In the genomic region with DNA sequence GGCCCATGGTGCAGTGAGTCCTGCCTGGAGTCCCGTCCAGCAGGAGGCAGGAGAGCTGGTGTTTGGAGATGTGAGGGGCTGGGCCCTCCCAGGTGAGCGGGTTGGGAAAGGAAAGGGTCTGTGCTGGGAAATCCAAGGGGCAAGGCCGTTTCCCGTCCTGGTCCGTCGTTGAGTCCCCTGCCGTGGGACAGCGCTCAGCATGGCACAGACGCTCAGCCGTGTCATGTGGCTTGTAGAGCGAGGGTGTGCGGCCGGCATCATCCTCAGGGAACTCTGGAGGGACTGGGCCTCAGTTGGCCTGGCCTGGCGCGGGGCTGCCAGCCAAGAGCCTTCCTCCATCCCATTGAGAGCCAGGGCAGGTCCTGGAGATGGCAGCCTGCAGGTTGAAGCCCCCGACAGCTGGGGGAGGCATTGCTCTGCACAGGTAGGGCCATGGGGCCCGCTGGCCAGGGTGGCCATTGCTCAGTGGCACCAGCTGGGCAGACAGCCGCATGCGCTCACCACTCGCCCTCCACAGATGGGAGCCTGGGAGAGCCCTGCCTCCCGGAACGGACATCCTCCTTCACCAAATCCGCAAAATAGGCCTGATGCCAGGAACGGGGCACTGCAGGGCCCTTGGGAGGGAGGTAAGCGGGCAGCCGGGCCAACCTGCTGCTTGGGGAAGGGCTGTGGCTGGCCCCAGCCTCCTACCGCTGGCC, we compare ENCODE assay signal across 27 cellular contexts. TPM values are rescaled to one million over a fixed set of nuclear protein-coding genes. Genes with fewer than 3 reads are reported as not detected.
DNase-seq lines count a peak whose midpoint lies in the region; ATAC-seq, FAIRE-seq and TF ChIP-seq lines count a peak whose summit lies in the region.
"Had no signal": no experiment of that assay in that cellular context is flagged by ENCODE, and none has a peak within 500 bp of the region (broad histone marks: within the 10 kb centered on the region; RNA-seq: fewer than 3 reads in every experiment).

No MANE protein-coding gene starts in this region.

- H3K4me1 Mint-ChIP-seq in H9, result no peaks in the 10 kb centered on the region

- FAIRE-seq in H1 (lab: Jason Lieb, UNC), result no peak
- FAIRE-seq: pancreas had no signal

- H3K9me3 ChIP-seq in H9 (ENCODE audit: control insufficient read depth, low read depth, low read length) (no peaks in the 10 kb centered on the region), H1 (ENCODE audit: insufficient read depth in 2 of 2, low read depth in 1 of 2, low read length in 1 of 2) (no peaks in the 10 kb centered on the region), thyroid gland (no peaks in the 10 kb centered on the region)
- H3K9me3 ChIP-seq: body of pancreas, pancreas, sigmoid colon had no signal

- no peaks in the 10 kb centered on the region for H3K4me1 ChIP-seq in H9 (ENCODE audit: insufficient read depth, low read length)
- H3K4me1 ChIP-seq in H1 (replicated peaks in 1 of 4; ENCODE audit: control insufficient read depth in 3 of 4, insufficient read depth in 4 of 4, low read length in 3 of 4), result no peaks in the 10 kb centered on the region
- peaks cover 8 to 22% of the 10 kb centered on the region in 2 donors for H3K4me1 ChIP-seq in thyroid gland
- H3K4me1 ChIP-seq: foreskin keratinocyte, Peyer's patch, sigmoid colon had no signal

- H3K79me2 ChIP-seq in H9 (ENCODE audit: insufficient read depth, low read length), result no peaks in the 10 kb centered on the region
- no peaks in the 10 kb centered on the region for H3K79me2 ChIP-seq in H1 (ENCODE audit: control insufficient read depth in 1 of 2, insufficient read depth in 2 of 2, low read length in 2 of 2)

- H4K5ac ChIP-seq in H9 (ENCODE audit: insufficient read length, low read depth, low read length) (no peak overlapping the region), H1 (ENCODE audit: insufficient read length, low read depth, low read length) (no peak overlapping the region)

- no peak overlapping the region for H2AK5ac ChIP-seq in H9 (ENCODE audit: insufficient read length, low read length)
- no peak overlapping the region for H2AK5ac ChIP-seq in H1 (ENCODE audit: low read depth, low read length)

- ATAC-seq in HG02884 (IDR thresholded peaks at IDR 0.05; ENCODE audit: unreplicated experiment), result no peak
- no peak for ATAC-seq in GM21367 (IDR thresholded peaks at IDR 0.05; ENCODE audit: unreplicated experiment)
- ATAC-seq: activated T-helper 17 cell treated with anti-CD3 and anti-CD28 coated beads, Interleukin-2, amount 50 U/mL, for 72 hours; foreskin keratinocyte; naive thymus-derived CD4-positive, alpha-beta T cell; T-helper 17 cell had no signal

- H3K4ac ChIP-seq in H9 (ENCODE audit: low read depth, low read length) (no peak overlapping the region), H1 (replicated peaks; ENCODE audit: insufficient read length, low read depth, low read length) (no peak overlapping the region)

- H2BK20ac ChIP-seq in H9 (ENCODE audit: low read depth, low read length, poor library complexity, severe bottlenecking) (no peak overlapping the region), H1 (ENCODE audit: low read length) (no peak overlapping the region)

- H3K79me1 ChIP-seq in H9 (ENCODE audit: insufficient read depth, low read depth, low read length, poor library complexity, severe bottlenecking) (no peaks in the 10 kb centered on the region), H1 (ENCODE audit: low read depth, low read length) (no peaks in the 10 kb centered on the region)

- peaks cover 8 to 10% of the 10 kb centered on the region in 2 experiments; a peak in 4 of 5 replicates for H3K9me3 Mint-ChIP-seq in H9
- H3K9me3 Mint-ChIP-seq: CD4-positive, alpha-beta T cell had no signal

- CTCF ChIA-PET in H1 (lab: Charles Lee; ENCODE audit: partially characterized antibody), result interaction anchor here (1.0 to 1.7 kb wide), 4 partner anchors 53 to 415 kb away, joined by 3 to 7 read pairs (median 4); no protein-coding TSS in a partner anchor

- H3K36me3 ChIP-seq in H1 (ENCODE audit: control insufficient read depth in 2 of 4, insufficient read depth in 4 of 4, low read length in 3 of 4) (no peaks in the 10 kb centered on the region), thyroid gland (no peaks in the 10 kb centered on the region)
- H3K36me3 ChIP-seq: pancreas, Peyer's patch, sigmoid colon had no signal

- H3K23ac ChIP-seq in H9 (ENCODE audit: insufficient read length, low read depth, low read length) (no peak overlapping the region), H1 (ENCODE audit: insufficient read length) (no peak overlapping the region)

- intact Hi-C loops in thyroid gland (cut with DNase I), result no loop called here

- peak in 1 of 2 experiments; percentile 10; a peak in 1 of 4 replicates for TF ChIP-seq RAD21 in H1 (IDR thresholded peaks at IDR 0.05 in 1 of 2, conservative IDR thresholded peaks at IDR 0.05 in 1 of 2; ENCODE audit: low read depth in 2 of 2, low read length in 2 of 2)

- H3K27ac ChIP-seq in H9 (ENCODE audit: insufficient read length, low read depth, low read length), result no peak overlapping the region
- no peak overlapping the region for H3K27ac ChIP-seq in H1 (ENCODE audit: low read depth, low read length)
- peak overlapping the region in 1 of 3 donors; percentile 4 for H3K27ac ChIP-seq in thyroid gland
- H3K27ac ChIP-seq: foreskin keratinocyte, pancreas, sigmoid colon, SK-N-MC had no signal

- H4K91ac ChIP-seq in H9 (ENCODE audit: insufficient read length, low read depth, low read length) (no peak overlapping the region), H1 (replicated peaks; ENCODE audit: insufficient read length, low read length) (no peak overlapping the region)

- H3K27me3 ChIP-seq in H9 (ENCODE audit: insufficient read depth, low read length), result peaks cover 2% of the 10 kb centered on the region; the same call in 1 of the 2 replicates
- peaks cover 0 to 26% (median 18%) of the 10 kb centered on the region in 4 experiments; a peak in 6 of 7 replicates for H3K27me3 ChIP-seq in H1 (replicated peaks in 1 of 4; ENCODE audit: control insufficient read depth in 3 of 4, extremely low read depth in 1 of 4, insufficient read depth in 3 of 4, low read length in 3 of 4)
- H3K27me3 ChIP-seq in thyroid gland, result no peaks in the 10 kb centered on the region
- H3K27me3 ChIP-seq: body of pancreas, pancreas, Peyer's patch had no signal

- no peak overlapping the region for H3K4me3 Mint-ChIP-seq in H9
- H3K4me3 Mint-ChIP-seq: activated naive CD8-positive, alpha-beta T cell treated with anti-CD3 and anti-CD28 coated beads, Interleukin-2, amount 10 ng/mL, durations not matched to agents 7 days and 5 days; activated T-helper 17 cell treated with anti-CD3 and anti-CD28 coated beads, Interleukin-2, amount 50 U/mL, for 72 hours; CD4-positive, alpha-beta T cell; naive thymus-derived CD4-positive, alpha-beta T cell had no signal

- DNase-seq in H9, result peak; percentile 30
- DNase-seq in H1 (ENCODE audit: low read depth in 1 of 2, low spot score in 2 of 2), result no peak
- DNase-seq in iPS-NIHi7 (ENCODE audit: extremely low spot score), result peak; percentile 20
- peak; percentile 52 to 58 for DNase-seq in thyroid gland
- DNase-seq in DMS79 treated with DMSO at 0.1 percent for 48 hours (lab: John Stamatoyannopoulos, UW), result no peak
- DNase-seq: activated CD4-positive, alpha-beta T cell treated with anti-CD3 and anti-CD28 coated beads for 48 hours; activated naive CD8-positive, alpha-beta T cell treated with anti-CD3 and anti-CD28 coated beads, Interleukin-2, amount 10 ng/mL, durations not matched to agents 7 days and 5 days; CD4-positive, alpha-beta T cell; effector CD4-positive, alpha-beta T cell; erythroblast; foreskin keratinocyte; hypothalamus; islet precursor cell; naive thymus-derived CD4-positive, alpha-beta T cell; NCI-H1930; NCI-H446 treated with DMSO at 0.1 percent for 48 hours; sigmoid colon; substantia nigra; T-helper 17 cell had no signal

- TF ChIP-seq EP300 in H1 (IDR thresholded peaks at IDR 0.05; ENCODE audit: borderline replicate concordance in 1 of 2, low read depth in 2 of 2, low read length in 2 of 2), result no peak

- no peak overlapping the region for H3K27ac Mint-ChIP-seq in H9
- H3K27ac Mint-ChIP-seq: activated naive CD8-positive, alpha-beta T cell treated with anti-CD3 and anti-CD28 coated beads, Interleukin-2, amount 10 ng/mL, durations not matched to agents 7 days and 5 days; activated T-helper 17 cell treated with anti-CD3 and anti-CD28 coated beads, Interleukin-2, amount 50 U/mL, for 72 hours; CD4-positive, alpha-beta T cell; naive thymus-derived CD4-positive, alpha-beta T cell; T-helper 17 cell had no signal

- H2AFZ ChIP-seq in H9 (ENCODE audit: low read length) (no peak overlapping the region), H1 (ENCODE audit: low read length) (no peak overlapping the region)

- H3K36me3 Mint-ChIP-seq in H9 (ENCODE audit: insufficient read depth in 1 of 3, low read depth in 3 of 3), result peaks cover 0 to 2% (median 0%) of the 10 kb centered on the region in 3 experiments; a peak in 3 of 7 replicates

- H2BK120ac ChIP-seq in H9 (ENCODE audit: low read depth, low read length, poor library complexity, severe bottlenecking) (no peak overlapping the region), H1 (replicated peaks; ENCODE audit: low read depth, low read length) (no peak overlapping the region)

- no peak overlapping the region for H2BK12ac ChIP-seq in H9 (ENCODE audit: insufficient read length, low read depth, low read length)
- no peak overlapping the region for H2BK12ac ChIP-seq in H1 (ENCODE audit: low read depth, low read length)

- H3T11ph ChIP-seq in H9 (ENCODE audit: low read length), result no peak overlapping the region

- H3K9ac ChIP-seq in H9 (ENCODE audit: extremely low read depth, insufficient read length, low read length), result no peak overlapping the region
- no peak overlapping the region for H3K9ac ChIP-seq in H1 (replicated peaks in 1 of 4; ENCODE audit: extremely low read depth in 1 of 4, low read depth in 3 of 4, low read length in 3 of 4)

- H3K14ac ChIP-seq in H9 (ENCODE audit: insufficient read depth, low read length) (no peak overlapping the region), H1 (ENCODE audit: insufficient read length) (no peak overlapping the region)

- H4K8ac ChIP-seq in H9 (replicated peaks; ENCODE audit: insufficient read length, low read depth, low read length), result no peak overlapping the region
- no peak overlapping the region for H4K8ac ChIP-seq in H1 (ENCODE audit: extremely low read depth, insufficient read depth, low read length)

- peaks cover 90% of the 10 kb centered on the region for H3K27me3 Mint-ChIP-seq in H9 (ENCODE audit: low read depth)
- H3K27me3 Mint-ChIP-seq: activated T-helper 17 cell treated with anti-CD3 and anti-CD28 coated beads, Interleukin-2, amount 50 U/mL, for 72 hours; CD4-positive, alpha-beta T cell; T-helper 17 cell had no signal

- H3K18ac ChIP-seq in H9 (ENCODE audit: insufficient read length, low read depth, low read length), result no peak overlapping the region
- no peak overlapping the region for H3K18ac ChIP-seq in H1 (ENCODE audit: extremely low read depth, low read length)

- H2BK5ac ChIP-seq in H9 (ENCODE audit: insufficient read length, low read length) (no peak overlapping the region), H1 (ENCODE audit: low read depth, low read length) (no peak overlapping the region)

- TF ChIP-seq POLR2A in H1 (IDR thresholded peaks at IDR 0.05; ENCODE audit: control extremely low read depth in 1 of 2, low read depth in 2 of 2, low read length in 2 of 2) (no peak), thyroid gland (IDR thresholded peaks at IDR 0.05) (no peak)

- H3K4me2 ChIP-seq in H9 (ENCODE audit: insufficient read depth, insufficient read length, low read length) (no peak overlapping the region), H1 (ENCODE audit: insufficient read depth in 1 of 2, low read depth in 2 of 2, low read length in 2 of 2) (no peak overlapping the region)

- H3K4me3 ChIP-seq in H1 (ENCODE audit: extremely low read depth in 1 of 4, insufficient read depth in 2 of 4, low read depth in 3 of 4, low read length in 4 of 4) (no peak overlapping the region), thyroid gland (replicated peaks in 1 of 3) (no peak overlapping the region)
- H3K4me3 ChIP-seq: body of pancreas, pancreas, Peyer's patch, sigmoid colon, SK-N-MC had no signal

- H3K56ac ChIP-seq in H9 (ENCODE audit: insufficient read length, low read depth, low read length) (no peak overlapping the region), H1 (replicated peaks; ENCODE audit: insufficient read length, low read depth, low read length) (no peak overlapping the region)

- POLR2A ChIA-PET in H1 (lab: Charles Lee; ENCODE audit: partially characterized antibody), result no interaction called here

- H3K23me2 ChIP-seq in H9 (ENCODE audit: insufficient read length, low read depth, low read length, poor library complexity, severe bottlenecking) (no peaks in the 10 kb centered on the region), H1 (ENCODE audit: low read depth, low read length) (no peaks in the 10 kb centered on the region; the same call in 1 of the 2 replicates)

- H4K20me1 ChIP-seq in H9 (ENCODE audit: control insufficient read depth, insufficient read depth, insufficient read length), result no peaks in the 10 kb centered on the region
- H4K20me1 ChIP-seq in H1 (replicated peaks in 1 of 2; ENCODE audit: control insufficient read depth in 1 of 2, insufficient read depth in 2 of 2, low read length in 2 of 2), result peaks cover 0 to 9% of the 10 kb centered on the region in 2 experiments

- no CpG with 5 or more reads among the region's 27 CpGs for WGBS in H9 (ENCODE audit: extremely low coverage, insufficient read length, low lambda C conversion rate)
- 79% methylated on average over 26 of the region's 27 CpGs; no CpG with 5 or more reads in 1 of the 2 experiments for WGBS in H1 (ENCODE audit: extremely low coverage in 1 of 2, insufficient coverage in 1 of 2, insufficient read length in 1 of 2, insufficient replicate concordance in 2 of 2, low coverage in 1 of 2, low lambda C conversion rate in 2 of 2, missing lambda C conversion rate in 1 of 2), 2 experiments
- WGBS in thyroid gland, 2 donors, result 85 to 88% methylated on average over 11 to 21 of the region's 27 CpGs

- H2BK15ac ChIP-seq in H9 (ENCODE audit: low read depth, low read length), result no peak overlapping the region
- no peak overlapping the region for H2BK15ac ChIP-seq in H1 (ENCODE audit: low read length)

- TF ChIP-seq CTCF in H9 (conservative IDR thresholded peaks at IDR 0.05), result 0 out of 3 replicates have a peak, but pooled peaks have one; percentile 9
- TF ChIP-seq CTCF in H1 (IDR thresholded peaks at IDR 0.05; ENCODE audit: control extremely low read depth in 1 of 3, insufficient read depth in 1 of 3, low read depth in 1 of 3, low read length in 3 of 3), result peak in 2 of 3 experiments; percentile 7 to 31; a peak in 2 of 4 replicates
- no peak for TF ChIP-seq CTCF in thyroid gland (IDR thresholded peaks at IDR 0.05)

RNA-seq across cellular contexts. Expression of a gene that starts 28.7 kb away (rescaled TPM):
- total RNA-seq in H9 (2021), result 2.2 and 2.3 TPM in 2 replicates
- total RNA-seq in H1 (2021; fragmentation: NEBNext Ultra II Directional; extraction: Animal tissue kit (Norgen Biotek cat#: 25700)), result 2.0 and 2.4 TPM in 2 replicates
- polyA plus RNA-seq in H1 (2011; rRNA removed), result 1.9 and 2.4 TPM in 2 replicates
- 1.4 TPM for polyA plus RNA-seq in H1 (2011; cell fraction: cytosol; rRNA removed)
- 2.3 TPM for polyA plus RNA-seq in H1 (2011; cell fraction: nucleus; rRNA removed)
- 1.4 to 2.5 TPM (median 2.0 TPM) in 4 replicates for polyA plus RNA-seq in H1 (2012, experiment 1 of 2)
- polyA plus RNA-seq in H1 (2012, experiment 2 of 2), result 2.2 TPM
- 2.0 TPM for polyA plus RNA-seq in H1 (2013, experiment 1 of 2)
- polyA plus RNA-seq in H1 (2013, experiment 2 of 2), result 2.0 TPM
- 1.3 and 2.8 TPM in 2 replicates for polyA minus RNA-seq in H1 (2011; rRNA and poly(A)+ RNA removed)
- polyA minus RNA-seq in H1 (2011; cell fraction: cytosol; rRNA and poly(A)+ RNA removed), result 1.8 TPM
- 6.1 TPM for polyA minus RNA-seq in H1 (2011; cell fraction: nucleus; rRNA and poly(A)+ RNA removed)
- 100 to 1,000 TPM in 2 of 4 donors, 10 to 100 TPM in 2; 51.3 to 103 (median 97.8) TPM for total RNA-seq in thyroid gland
- total RNA-seq: chondrocyte, foreskin keratinocyte had no signal
- polyA plus RNA-seq: foreskin keratinocyte had no signal

RNA-seq across cellular contexts. Expression of a gene that starts 29.2 kb away (rescaled TPM):
- 0.09 TPM in 1 of 2 replicates, not detected in the other for total RNA-seq in H9 (2021)
- 0.11 TPM in 1 of 2 replicates, not detected in the other for total RNA-seq in H1 (2021; fragmentation: NEBNext Ultra II Directional; extraction: Animal tissue kit (Norgen Biotek cat#: 25700))
- 0.02 and 0.05 TPM in 2 replicates for polyA plus RNA-seq in H1 (2011; rRNA removed)
- polyA plus RNA-seq in H1 (2011; cell fraction: cytosol; rRNA removed), result 0.04 TPM
- 0.24 TPM for polyA plus RNA-seq in H1 (2011; cell fraction: nucleus; rRNA removed)
- 0.04 TPM in 1 of 4 replicates, not detected in the others for polyA plus RNA-seq in H1 (2012, experiment 1 of 2)
- not detected for polyA plus RNA-seq in H1 (2012, experiment 2 of 2)
- 0.02 TPM for polyA plus RNA-seq in H1 (2013, experiment 1 of 2)
- 0.02 TPM for polyA plus RNA-seq in H1 (2013, experiment 2 of 2)
- not detected in 2 replicates for polyA minus RNA-seq in H1 (2011; rRNA and poly(A)+ RNA removed)
- not detected for polyA minus RNA-seq in H1 (2011; cell fraction: cytosol; rRNA and poly(A)+ RNA removed)
- polyA minus RNA-seq in H1 (2011; cell fraction: nucleus; rRNA and poly(A)+ RNA removed), result not detected
- 1 to 10 TPM in 1 of 4 donors, under 1 TPM in 3; 0.54 to 2.4 (median 0.73) TPM for total RNA-seq in thyroid gland
- total RNA-seq: activated naive CD8-positive, alpha-beta T cell treated with anti-CD3 and anti-CD28 coated beads, Interleukin-2, amount 10 ng/mL, durations not matched to agents 7 days and 5 days; activated T-helper 17 cell treated with anti-CD3 and anti-CD28 coated beads, Interleukin-2, amount 50 U/mL, for 72 hours; chondrocyte; foreskin keratinocyte; sigmoid colon had no signal
- polyA plus RNA-seq: foreskin keratinocyte had no signal

Comparison
In these comparisons a context has a peak if more than half of its experiments do, and no peak if none do; other contexts are left out.
1. DNase-seq: peak in H9 (single experiment), iPS-NIHi7 (single experiment) and thyroid gland (2 of 2); none in H1 (0 of 2) and DMS79 treated with DMSO at 0.1 percent for 48 hours (single experiment).
2. CTCF ChIP-seq: peak in H9 (single experiment) and H1 (2 of 3); none in thyroid gland (0 of 6).
3. RNA of a gene that starts 28.7 kb away (total RNA-seq): 51.3 to 103 TPM in thyroid gland; 2.2 to 2.3 TPM in H9 and 2.0 to 2.4 TPM in H1; every median in the first group is over 10 times any median in the second.